8 cellular contexts compared by ENCODE assay signal in the genomic region with DNA sequence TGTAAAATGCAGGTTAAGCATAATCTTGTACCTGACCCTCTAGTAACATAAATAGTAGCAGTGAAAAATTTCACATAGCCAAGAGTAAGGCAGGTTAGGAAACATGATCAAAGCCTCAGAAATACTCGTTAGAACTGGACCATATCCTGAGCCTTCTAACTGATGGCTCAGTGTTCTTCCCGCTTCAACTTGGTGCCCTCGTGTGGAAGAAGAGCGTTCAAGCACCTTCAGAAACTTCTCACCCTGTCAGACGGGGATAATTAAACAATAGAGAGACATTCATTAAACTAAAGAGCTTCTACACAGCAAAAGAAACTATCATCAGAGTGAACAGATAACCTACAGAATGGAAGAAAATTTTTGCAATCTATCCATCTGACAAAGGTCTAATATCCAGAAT.
DNase-seq lines count a peak whose midpoint lies in the region; ATAC-seq and TF ChIP-seq lines count a peak whose summit lies in the region.

No MANE protein-coding gene starts in this region.

- CTCF ChIA-PET in T-cell (lab: Charles Lee) = interaction anchor here (0.6 to 3.0 kb wide), 14 partner anchors 9 to 473 kb away, joined by 3 to 17 read pairs (median 3); a partner anchor contains a TSS

- H3K36me3 Mint-ChIP-seq in T-cell = no peaks in the 10 kb centered on the region
- H3K36me3 Mint-ChIP-seq in stimulated activated naive B cell treated with anti-CD40 and anti-IgM and Interleukin-4, amounts not matched to agents 10 μg/mL and 1 μg/mL and 100 μg/mL, for 72 hours = no peaks in the 10 kb centered on the region

- TF ChIP-seq CTCF in LNCAP (IDR thresholded peaks at IDR 0.05) (peak; percentile 84), fibroblast of the aortic adventitia (IDR thresholded peaks at IDR 0.05; ENCODE audit: insufficient read depth, low read length) (peak; percentile 63)

- no peak overlapping the region for H3K4me3 ChIP-seq in fibroblast of the aortic adventitia (ENCODE audit: low read depth, low read length)

- peaks cover 9 to 16% of the 10 kb centered on the region in 2 donors for H3K27me3 Mint-ChIP-seq in T-cell
- peaks cover 10 to 17% of the 10 kb centered on the region in 2 donors for H3K27me3 Mint-ChIP-seq in stimulated activated naive B cell treated with anti-CD40 and anti-IgM and Interleukin-4, amounts not matched to agents 10 μg/mL and 1 μg/mL and 100 μg/mL, for 72 hours

- peaks cover 0 to 6% (median 0%) of the 10 kb centered on the region in 3 donors for H3K4me1 Mint-ChIP-seq in T-cell
- peaks cover 3 to 6% of the 10 kb centered on the region in 2 donors for H3K4me1 Mint-ChIP-seq in stimulated activated naive B cell treated with anti-CD40 and anti-IgM and Interleukin-4, amounts not matched to agents 10 μg/mL and 1 μg/mL and 100 μg/mL, for 72 hours

- H3K4me3 Mint-ChIP-seq in T-cell = no peak overlapping the region
- no peak overlapping the region for H3K4me3 Mint-ChIP-seq in stimulated activated naive B cell treated with anti-CD40 and anti-IgM and Interleukin-4, amounts not matched to agents 10 μg/mL and 1 μg/mL and 100 μg/mL, for 72 hours

- DNase-seq in NCI-H510A treated with DMSO at 0.1 percent for 48 hours (lab: John Stamatoyannopoulos, UW) (peak; percentile 63), NCI-H510A (lab: John Stamatoyannopoulos, UW) (no peak), T-cell (peak in 1 of 34 experiments; percentile 5), fibroblast of the aortic adventitia (ENCODE audit: low read depth) (peak; percentile 42), NCI-H226 (no peak)
- DNase-seq in stimulated activated naive B cell treated with anti-CD40 and anti-IgM and Interleukin-4, amounts not matched to agents 10 μg/mL and 1 μg/mL and 100 μg/mL, for 72 hours = no peak

- ATAC-seq in T-cell (replicated peaks in 1 of 4) (peak in 3 of 4 experiments; percentile 37 to 66 (median 62)), HG03135 (IDR thresholded peaks at IDR 0.05; ENCODE audit: unreplicated experiment) (no peak)
- ATAC-seq in stimulated activated naive B cell treated with anti-CD40 and anti-IgM and Interleukin-4, amounts not matched to agents 10 μg/mL and 1 μg/mL and 100 μg/mL, for 72 hours (replicated peaks) = peak; percentile 67 to 68

- POLR2A ChIA-PET in T-cell (lab: Charles Lee) = interaction anchor here in 1 of 2 donors (0.5 kb wide), 1 partner anchor 11 kb away, joined by 20 read pairs; no protein-coding TSS in a partner anchor

- no peak overlapping the region for H3K27ac Mint-ChIP-seq in T-cell
- no peak overlapping the region for H3K27ac Mint-ChIP-seq in stimulated activated naive B cell treated with anti-CD40 and anti-IgM and Interleukin-4, amounts not matched to agents 10 μg/mL and 1 μg/mL and 100 μg/mL, for 72 hours

- H3K9me3 Mint-ChIP-seq in T-cell = no peaks in the 10 kb centered on the region
- no peaks in the 10 kb centered on the region for H3K9me3 Mint-ChIP-seq in stimulated activated naive B cell treated with anti-CD40 and anti-IgM and Interleukin-4, amounts not matched to agents 10 μg/mL and 1 μg/mL and 100 μg/mL, for 72 hours

Comparison
In these comparisons a context has a peak if more than half of its experiments do, and no peak if none do; other contexts are left out.
1. DNase-seq: peak in NCI-H510A treated with DMSO at 0.1 percent for 48 hours (single experiment) and fibroblast of the aortic adventitia (single experiment); none in NCI-H510A (single experiment), stimulated activated naive B cell treated with anti-CD40 and anti-IgM and Interleukin-4, amounts not matched to agents 10 μg/mL and 1 μg/mL and 100 μg/mL, for 72 hours (single experiment) and NCI-H226 (single experiment).